Comparison of ENCODE assay signal across 33 cellular contexts in genomic region chr20:9647741-9648140, GRCh38.
"Had no signal": no experiment of that assay in that cellular context is flagged by ENCODE, and none has a peak within 500 bp of the region (broad histone marks: within the 10 kb centered on the region; RNA-seq: fewer than 3 reads in every experiment).

No MANE protein-coding gene starts in this region.

- H3K27me3 Mint-ChIP-seq: activated CD4-positive, alpha-beta memory T cell treated with anti-CD3 and anti-CD28 coated beads for 36 hours; activated CD4-positive, alpha-beta T cell treated with anti-CD3 and anti-CD28 coated beads, Interleukin-2, amount 10 ng/mL, durations not matched to agents 24 days and 14 days; activated CD8-positive, alpha-beta T cell treated with anti-CD3 and anti-CD28 coated beads for 36 hours; activated naive CD4-positive, alpha-beta T cell treated with anti-CD3 and anti-CD28 coated beads, Interleukin-2, amount 10 ng/mL, durations not matched to agents 7 days and 5 days; activated naive CD4-positive, alpha-beta T cell treated with anti-CD3 and anti-CD28 coated beads, Interleukin-2, amount 50 U/mL, for 24 hours; activated naive CD8-positive, alpha-beta T cell; activated naive CD8-positive, alpha-beta T cell treated with anti-CD3 and anti-CD28 coated beads, Interleukin-2, amount 10 ng/mL, durations not matched to agents 7 days and 5 days; activated naive CD8-positive, alpha-beta T cell treated with anti-CD3 and anti-CD28 coated beads, Interleukin-2, amount 50 U/mL, for 24 hours; activated T-helper 17 cell treated with anti-CD3 and anti-CD28 coated beads, Interleukin-2, amount 50 U/mL, for 72 hours; brain; central memory CD8-positive, alpha-beta T cell had no signal

- DNase-seq: activated B cell treated with CpG ODN at 0.5 μM for 24 hours; activated CD4-positive, alpha-beta memory T cell treated with anti-CD3 and anti-CD28 coated beads for 36 hours; activated CD4-positive, alpha-beta T cell treated with anti-CD3 and anti-CD28 coated beads for 4 hours; activated CD4-positive, alpha-beta T cell treated with anti-CD3 and anti-CD28 coated beads, Interleukin-2, amount 10 ng/mL, durations not matched to agents 24 days and 14 days; activated CD4-positive, alpha-beta T cell treated with anti-CD3 and anti-CD28 coated beads, Interleukin-2, amount 50 U/mL, for 1 hour; activated CD4-positive, alpha-beta T cell treated with anti-CD3 and anti-CD28 coated beads, Interleukin-2, amount 50 U/mL, for 4 hours; activated CD4-positive, CD25-positive, alpha-beta regulatory T cell treated with anti-CD3 and anti-CD28 coated beads, Interleukin-2, amount 50 U/mL, for 72 hours; activated CD8-positive, alpha-beta memory T cell treated with anti-CD3 and anti-CD28 coated beads, Interleukin-2, amount 50 U/mL, for 4 hours; activated CD8-positive, alpha-beta T cell treated with anti-CD3 and anti-CD28 coated beads for 36 hours; activated gamma-delta T cell; activated naive CD4-positive, alpha-beta T cell treated with anti-CD3 and anti-CD28 coated beads, Interleukin-2, amount 10 ng/mL, durations not matched to agents 7 days and 5 days; activated naive CD4-positive, alpha-beta T cell treated with Interleukin-2 at 50 U/mL for 16 hours; activated naive CD8-positive, alpha-beta T cell treated with anti-CD3 and anti-CD28 coated beads, Interleukin-2, amount 10 ng/mL, durations not matched to agents 7 days and 5 days; activated naive CD8-positive, alpha-beta T cell treated with anti-CD3 and anti-CD28 coated beads, Interleukin-2, amount 50 U/mL, for 24 hours; activated T-cell treated with anti-CD3 and anti-CD28 coated beads for 4 hours; activated T-cell treated with anti-CD3 and anti-CD28 coated beads, Interleukin-2, amount 50 U/mL, for 1 hour; activated T-cell treated with anti-CD3 and anti-CD28 coated beads, Interleukin-2, amount 50 U/mL, for 4 hours; activated T-cell treated with anti-CD3 and anti-CD28 coated beads, Interleukin-2, amount 50 U/mL, for 72 hours; amygdala; T-helper 1 cell; T-helper 2 cell; T-helper 9 cell had no signal

- H3K4me1 ChIP-seq: ascending aorta had no signal

- H3K4me3 Mint-ChIP-seq: activated B cell treated with CpG ODN at 0.5 μM for 24 hours; activated CD4-positive, alpha-beta memory T cell treated with anti-CD3 and anti-CD28 coated beads for 36 hours; activated CD4-positive, alpha-beta T cell treated with anti-CD3 and anti-CD28 coated beads, Interleukin-2, amount 10 ng/mL, durations not matched to agents 24 days and 14 days; activated CD8-positive, alpha-beta T cell treated with anti-CD3 and anti-CD28 coated beads for 36 hours; activated naive CD4-positive, alpha-beta T cell treated with anti-CD3 and anti-CD28 coated beads, Interleukin-2, amount 10 ng/mL, durations not matched to agents 7 days and 5 days; activated naive CD4-positive, alpha-beta T cell treated with anti-CD3 and anti-CD28 coated beads, Interleukin-2, amount 50 U/mL, for 24 hours; activated naive CD8-positive, alpha-beta T cell; activated naive CD8-positive, alpha-beta T cell treated with anti-CD3 and anti-CD28 coated beads, Interleukin-2, amount 10 ng/mL, durations not matched to agents 7 days and 5 days; activated naive CD8-positive, alpha-beta T cell treated with anti-CD3 and anti-CD28 coated beads, Interleukin-2, amount 50 U/mL, for 24 hours; activated T-cell treated with anti-CD3 and anti-CD28 coated beads, Interleukin-2, amount 50 U/mL, for 4 hours; activated T-cell treated with anti-CD3 and anti-CD28 coated beads, Interleukin-2, amount 50 U/mL, for 72 hours; activated T-helper 1 cell treated with anti-CD3 and anti-CD28 coated beads, Interleukin-12 subunit alpha, Interleukin-12 subunit beta, Interleukin-2, Interleukin-4 antibody, amounts not matched to agents 30 ng/mL and 10 ng/mL and 1 ng/mL, durations not matched to agents 14 hours and 24 hours and 36 hours; activated T-helper 17 cell treated with anti-CD3 and anti-CD28 coated beads, Interleukin-2, amount 50 U/mL, for 72 hours; brain; central memory CD8-positive, alpha-beta T cell; T-helper 1 cell treated with Interleukin-12 subunit alpha and Interleukin-12 subunit beta and Interleukin-4 antibody, amounts not matched to agents 30 μg/mL and 1 μg/mL, for 36 hours; T-helper 2 cell treated with Interferon-gamma antibody and Interleukin-4, amounts not matched to agents 5 μg/mL and 100 μg/mL, for 36 hours had no signal

- H3K9me3 ChIP-seq: ascending aorta had no signal

- H3K4me1 Mint-ChIP-seq: activated B cell treated with CpG ODN at 0.5 μM for 24 hours; activated CD4-positive, alpha-beta T cell treated with anti-CD3 and anti-CD28 coated beads, Interleukin-2, amount 10 ng/mL, durations not matched to agents 24 days and 14 days; activated naive CD4-positive, alpha-beta T cell treated with anti-CD3 and anti-CD28 coated beads, Interleukin-2, amount 10 ng/mL, durations not matched to agents 7 days and 5 days; activated naive CD4-positive, alpha-beta T cell treated with anti-CD3 and anti-CD28 coated beads, Interleukin-2, amount 50 U/mL, for 24 hours; activated naive CD8-positive, alpha-beta T cell treated with anti-CD3 and anti-CD28 coated beads, Interleukin-2, amount 10 ng/mL, durations not matched to agents 7 days and 5 days; activated naive CD8-positive, alpha-beta T cell treated with anti-CD3 and anti-CD28 coated beads, Interleukin-2, amount 50 U/mL, for 24 hours; activated T-helper 17 cell treated with anti-CD3 and anti-CD28 coated beads, Interleukin-2, amount 50 U/mL, for 72 hours; central memory CD8-positive, alpha-beta T cell had no signal

- H3K27ac ChIP-seq: ascending aorta, cardiac muscle cell, VCaP had no signal

- H3K4me3 ChIP-seq: ascending aorta, cardiac muscle cell had no signal

- H3K9me3 Mint-ChIP-seq: activated CD4-positive, alpha-beta memory T cell treated with anti-CD3 and anti-CD28 coated beads for 36 hours; activated CD4-positive, alpha-beta T cell treated with anti-CD3 and anti-CD28 coated beads, Interleukin-2, amount 10 ng/mL, durations not matched to agents 24 days and 14 days; activated CD8-positive, alpha-beta T cell treated with anti-CD3 and anti-CD28 coated beads for 36 hours; activated naive CD4-positive, alpha-beta T cell treated with anti-CD3 and anti-CD28 coated beads, Interleukin-2, amount 50 U/mL, for 24 hours; activated naive CD8-positive, alpha-beta T cell treated with anti-CD3 and anti-CD28 coated beads, Interleukin-2, amount 50 U/mL, for 24 hours; activated T-cell treated with anti-CD3 and anti-CD28 coated beads, Interleukin-2, amount 50 U/mL, for 4 hours; activated T-cell treated with anti-CD3 and anti-CD28 coated beads, Interleukin-2, amount 50 U/mL, for 72 hours; activated T-helper 1 cell treated with anti-CD3 and anti-CD28 coated beads, Interleukin-12 subunit alpha, Interleukin-12 subunit beta, Interleukin-2, Interleukin-4 antibody, amounts not matched to agents 30 ng/mL and 10 ng/mL and 1 ng/mL, durations not matched to agents 14 hours and 24 hours and 36 hours; brain; central memory CD8-positive, alpha-beta T cell; T-helper 1 cell treated with Interleukin-12 subunit alpha and Interleukin-12 subunit beta and Interleukin-4 antibody, amounts not matched to agents 30 μg/mL and 1 μg/mL, for 36 hours; T-helper 2 cell treated with Interferon-gamma antibody and Interleukin-4, amounts not matched to agents 5 μg/mL and 100 μg/mL, for 36 hours had no signal

- H3K27ac Mint-ChIP-seq: activated B cell treated with CpG ODN at 0.5 μM for 24 hours; activated CD4-positive, alpha-beta memory T cell treated with anti-CD3 and anti-CD28 coated beads for 36 hours; activated CD4-positive, alpha-beta T cell treated with anti-CD3 and anti-CD28 coated beads, Interleukin-2, amount 10 ng/mL, durations not matched to agents 24 days and 14 days; activated CD8-positive, alpha-beta T cell treated with anti-CD3 and anti-CD28 coated beads for 36 hours; activated naive CD4-positive, alpha-beta T cell treated with anti-CD3 and anti-CD28 coated beads, Interleukin-2, amount 10 ng/mL, durations not matched to agents 7 days and 5 days; activated naive CD4-positive, alpha-beta T cell treated with anti-CD3 and anti-CD28 coated beads, Interleukin-2, amount 50 U/mL, for 24 hours; activated naive CD8-positive, alpha-beta T cell; activated naive CD8-positive, alpha-beta T cell treated with anti-CD3 and anti-CD28 coated beads, Interleukin-2, amount 10 ng/mL, durations not matched to agents 7 days and 5 days; activated naive CD8-positive, alpha-beta T cell treated with anti-CD3 and anti-CD28 coated beads, Interleukin-2, amount 50 U/mL, for 24 hours; activated T-cell treated with anti-CD3 and anti-CD28 coated beads, Interleukin-2, amount 50 U/mL, for 72 hours; activated T-helper 1 cell treated with anti-CD3 and anti-CD28 coated beads, Interleukin-12 subunit alpha, Interleukin-12 subunit beta, Interleukin-2, Interleukin-4 antibody, amounts not matched to agents 30 ng/mL and 10 ng/mL and 1 ng/mL, durations not matched to agents 14 hours and 24 hours and 36 hours; activated T-helper 17 cell treated with anti-CD3 and anti-CD28 coated beads, Interleukin-2, amount 50 U/mL, for 72 hours; brain; T-helper 1 cell treated with Interleukin-12 subunit alpha and Interleukin-12 subunit beta and Interleukin-4 antibody, amounts not matched to agents 30 μg/mL and 1 μg/mL, for 36 hours; T-helper 2 cell treated with Interferon-gamma antibody and Interleukin-4, amounts not matched to agents 5 μg/mL and 100 μg/mL, for 36 hours had no signal

- H3K36me3 ChIP-seq: ascending aorta, cardiac muscle cell had no signal

- H3K36me3 Mint-ChIP-seq: activated CD4-positive, alpha-beta memory T cell treated with anti-CD3 and anti-CD28 coated beads for 36 hours; activated naive CD4-positive, alpha-beta T cell treated with anti-CD3 and anti-CD28 coated beads, Interleukin-2, amount 10 ng/mL, durations not matched to agents 7 days and 5 days; activated naive CD4-positive, alpha-beta T cell treated with anti-CD3 and anti-CD28 coated beads, Interleukin-2, amount 50 U/mL, for 24 hours; activated naive CD8-positive, alpha-beta T cell; activated naive CD8-positive, alpha-beta T cell treated with anti-CD3 and anti-CD28 coated beads, Interleukin-2, amount 10 ng/mL, durations not matched to agents 7 days and 5 days had no signal

- H3K27me3 ChIP-seq: ascending aorta, cardiac muscle cell had no signal
